In genomic region chr1:11569551-11569950, GRCh38 we compare ENCODE assay signal across 18 cellular contexts.
DNase-seq lines count a peak whose midpoint lies in the region; TF ChIP-seq lines count a peak whose summit lies in the region.
"Had no signal": no experiment of that assay in that cellular context is flagged by ENCODE, and none has a peak within 500 bp of the region (broad histone marks: within the 10 kb centered on the region; RNA-seq: fewer than 3 reads in every experiment).

No MANE protein-coding gene starts in this region.

- H3K9me2 ChIP-seq in MM.1S (replicated peaks; ENCODE audit: insufficient read depth, low read length) = no peaks in the 10 kb centered on the region

- H2AFZ ChIP-seq in MM.1S (ENCODE audit: low read length) (peak overlapping the region; percentile 7; the same call in 1 of the 2 replicates), osteoblast (ENCODE audit: low read length) (no peak overlapping the region)
- H2AFZ ChIP-seq: GM23338 had no signal

- no peaks in the 10 kb centered on the region for H3K9me3 ChIP-seq in MM.1S (replicated peaks; ENCODE audit: insufficient read depth, low read length)
- H3K9me3 ChIP-seq in osteoblast (ENCODE audit: low read depth, low read length) = no peaks in the 10 kb centered on the region
- H3K9me3 ChIP-seq: BE2C, SJCRH30 had no signal

- H3K9ac ChIP-seq in MM.1S (ENCODE audit: low read length) = peak overlapping the region; percentile 38

- H3K79me2 ChIP-seq in MM.1S (ENCODE audit: low read length) (no peaks in the 10 kb centered on the region), osteoblast (ENCODE audit: insufficient read depth, low read length) (no peaks in the 10 kb centered on the region)

- TF ChIP-seq CTCF in MM.1S (IDR thresholded peaks at IDR 0.05; ENCODE audit: low read length) = no peak
- TF ChIP-seq CTCF in epithelial cell of esophagus (IDR thresholded peaks at IDR 0.05; ENCODE audit: insufficient read depth, low read depth, low read length, missing control alignments) = no peak
- TF ChIP-seq CTCF in osteoblast (IDR thresholded peaks at IDR 0.05; ENCODE audit: extremely low read depth, low read depth, low read length) = no peak

- H3K36me3 ChIP-seq in MM.1S (replicated peaks; ENCODE audit: insufficient read depth, low read length) (no peaks in the 10 kb centered on the region), osteoblast (ENCODE audit: insufficient read depth, low read length) (no peaks in the 10 kb centered on the region)
- H3K36me3 ChIP-seq: BE2C, SJCRH30 had no signal

- H4K20me1 ChIP-seq in MM.1S (ENCODE audit: insufficient read depth, low read length) = no peaks in the 10 kb centered on the region
- no peaks in the 10 kb centered on the region for H4K20me1 ChIP-seq in osteoblast (ENCODE audit: insufficient read depth, low read length)

- peak; percentile 46 for DNase-seq in Daoy (ENCODE audit: low read depth)
- no peak for DNase-seq in MM.1S
- peak; percentile 77 for DNase-seq in epithelial cell of esophagus (ENCODE audit: low read depth)
- DNase-seq in osteoblast (ENCODE audit: insufficient read length, low spot score, missing footprints) = peak; percentile 80
- no peak for DNase-seq in EL
- no peak for DNase-seq in hypothalamus (lab: John Stamatoyannopoulos, UW)
- no peak for DNase-seq in NCI-H2029 (lab: John Stamatoyannopoulos, UW)
- DNase-seq: BE2C; Calu3; CD4-positive, alpha-beta memory T cell; DND-41; GF-D8; NCI-H1417 treated with DMSO at 0.1 percent for 48 hours; NCI-H1930; NK-92 treated with Interleukin-12 subunit alpha and Interleukin-12 subunit beta, amount 100 ng/mL, for 24 hours; OCI-M1; SJCRH30 had no signal

- H3K4me3 ChIP-seq in MM.1S (ENCODE audit: low read length) (no peak overlapping the region), epithelial cell of esophagus (ENCODE audit: low read length) (no peak overlapping the region), osteoblast (ENCODE audit: insufficient read depth, low read length) (no peak overlapping the region)
- H3K4me3 ChIP-seq: GM23338, SJCRH30 had no signal

- H3F3A ChIP-seq in MM.1S (ENCODE audit: insufficient read depth, low read length) = peaks cover 42% of the 10 kb centered on the region

- H3K27ac ChIP-seq in MM.1S (ENCODE audit: low read length) (peak overlapping the region; percentile 85), osteoblast (ENCODE audit: low read depth, low read length) (no peak overlapping the region)
- H3K27ac ChIP-seq: SJCRH30 had no signal

- H3K4me2 ChIP-seq in MM.1S (ENCODE audit: low read depth, low read length) = peak overlapping the region; percentile 33
- H3K4me2 ChIP-seq in osteoblast (ENCODE audit: insufficient read depth, low read length) = no peak overlapping the region
- H3K4me2 ChIP-seq: GM23338 had no signal

- no peaks in the 10 kb centered on the region for H3K27me3 ChIP-seq in MM.1S (replicated peaks; ENCODE audit: insufficient read depth, low read length)
- H3K27me3 ChIP-seq in osteoblast (ENCODE audit: insufficient read depth, low read length) = peaks cover 25% of the 10 kb centered on the region
- H3K27me3 ChIP-seq: BE2C had no signal

- peaks cover 79% of the 10 kb centered on the region for H3K4me1 ChIP-seq in MM.1S (ENCODE audit: low read length)
- no peaks in the 10 kb centered on the region for H3K4me1 ChIP-seq in osteoblast (ENCODE audit: insufficient read depth, low read length)

Comparison
In these comparisons a context has a peak if more than half of its experiments do, and no peak if none do; other contexts are left out.
1. DNase-seq: peak in Daoy (single experiment), epithelial cell of esophagus (single experiment) and osteoblast (single experiment); none in MM.1S (single experiment), EL (single experiment), hypothalamus (0 of 51) and NCI-H2029 (single experiment).